Comparison of ENCODE assay signal across 17 cellular contexts in the genomic region with DNA sequence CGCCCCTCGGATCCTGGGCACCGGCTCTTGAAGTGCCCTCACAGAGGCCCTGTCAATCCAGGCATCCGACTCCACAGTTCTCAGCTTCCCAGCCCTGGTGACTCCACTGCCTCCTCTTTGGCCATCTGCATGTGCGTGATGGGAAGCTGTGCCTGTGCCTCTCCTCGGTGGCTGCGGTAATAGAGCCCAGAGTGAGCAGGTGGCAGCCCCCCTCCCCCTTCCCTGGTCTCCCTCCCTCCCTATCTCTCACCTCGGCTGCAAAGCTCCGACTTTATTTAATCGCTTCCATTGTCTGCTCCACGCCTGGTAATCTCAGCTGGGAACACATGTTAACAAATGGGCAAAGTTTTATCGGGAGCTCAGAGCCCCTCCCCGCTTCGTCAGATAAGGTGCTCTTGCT.
DNase-seq lines count a peak whose midpoint lies in the region; ATAC-seq and TF ChIP-seq lines count a peak whose summit lies in the region.
"Had no signal": no experiment of that assay in that cellular context is flagged by ENCODE, and none has a peak within 500 bp of the region (broad histone marks: within the 10 kb centered on the region; RNA-seq: fewer than 3 reads in every experiment).

No MANE protein-coding gene starts in this region.

- no peaks in the 10 kb centered on the region for H3F3A ChIP-seq in smooth muscle cell (ENCODE audit: low read depth)

- no peaks in the 10 kb centered on the region for H3K79me2 ChIP-seq in smooth muscle cell (ENCODE audit: low read depth)

- H4K20me1 ChIP-seq in smooth muscle cell (ENCODE audit: low read depth), result no peaks in the 10 kb centered on the region

- DNase-seq in NCI-H2227 (lab: John Stamatoyannopoulos, UW; ENCODE audit: unreplicated experiment), result peak; percentile 71
- DNase-seq in NCI-H2227 treated with DMSO at 0.1 percent for 48 hours (lab: John Stamatoyannopoulos, UW), result no peak
- peak; percentile 87 for DNase-seq in NCI-H345 (lab: John Stamatoyannopoulos, UW)
- DNase-seq in WTC11 (ENCODE audit: low spot score), result peak; percentile 34
- no peak for DNase-seq in activated gamma-delta T cell treated with Interleukin-2 at 50 U/mL for 16 hours
- DNase-seq in middle frontal gyrus (ENCODE audit: extremely low spot score, low spot score), result no peak
- DNase-seq in smooth muscle cell (lab: John Stamatoyannopoulos, UW; ENCODE audit: unreplicated experiment), result no peak
- no peak for DNase-seq in KG1 (lab: John Stamatoyannopoulos, UW)
- DNase-seq: activated CD4-positive, alpha-beta T cell treated with anti-CD3 and anti-CD28 coated beads for 36 hours; activated CD8-positive, alpha-beta memory T cell treated with anti-CD3 and anti-CD28 coated beads, Interleukin-2, amount 50 U/mL, for 48 hours; activated naive CD4-positive, alpha-beta T cell treated with anti-CD3 and anti-CD28 coated beads for 36 hours; CD4-positive, CD25-positive, alpha-beta regulatory T cell; nucleus accumbens; transverse colon had no signal

- H3K27ac Mint-ChIP-seq in WTC11, result no peak overlapping the region; the same call in 1 of the 2 replicates
- H3K27ac Mint-ChIP-seq: activated CD4-positive, alpha-beta T cell treated with anti-CD3 and anti-CD28 coated beads for 36 hours; activated naive CD4-positive, alpha-beta T cell treated with anti-CD3 and anti-CD28 coated beads for 36 hours; CD4-positive, CD25-positive, alpha-beta regulatory T cell; T-helper 2 cell treated with Interferon-gamma antibody and Interleukin-4, amounts not matched to agents 5 μg/mL and 100 μg/mL, for 36 hours had no signal

- no peak for TF ChIP-seq CTCF in WTC11 (IDR thresholded peaks at IDR 0.05)
- no peak for TF ChIP-seq CTCF in smooth muscle cell (IDR thresholded peaks at IDR 0.05; ENCODE audit: borderline replicate concordance, insufficient read depth, poor library complexity, severe bottlenecking)

- WGBS in smooth muscle cell (ENCODE audit: low lambda C conversion rate), result 81% methylated on average over 12 of the region's 14 CpGs

- no peak overlapping the region for H3K4me2 ChIP-seq in smooth muscle cell
- H3K4me2 ChIP-seq: A549 had no signal

- no peak overlapping the region for H3K4me3 ChIP-seq in smooth muscle cell
- H3K4me3 ChIP-seq: A549, transverse colon had no signal

- H3K4me1 ChIP-seq in smooth muscle cell (ENCODE audit: low read depth), result no peaks in the 10 kb centered on the region
- H3K4me1 ChIP-seq: A549, transverse colon had no signal

- H3K4me1 Mint-ChIP-seq in WTC11, result peaks cover 30% of the 10 kb centered on the region
- H3K4me1 Mint-ChIP-seq: activated CD4-positive, alpha-beta T cell treated with anti-CD3 and anti-CD28 coated beads for 36 hours; CD4-positive, CD25-positive, alpha-beta regulatory T cell had no signal

- no peaks in the 10 kb centered on the region for H3K36me3 Mint-ChIP-seq in WTC11
- H3K36me3 Mint-ChIP-seq: CD4-positive, CD25-positive, alpha-beta regulatory T cell had no signal

- H3K9ac ChIP-seq in smooth muscle cell (ENCODE audit: low read depth), result no peak overlapping the region

- no peaks in the 10 kb centered on the region; the same call in 1 of the 2 replicates for H3K27me3 Mint-ChIP-seq in WTC11 (ENCODE audit: low read depth)

- no peaks in the 10 kb centered on the region for H3K36me3 ChIP-seq in smooth muscle cell (ENCODE audit: low read depth)
- H3K36me3 ChIP-seq: transverse colon had no signal

- CTCF ChIA-PET in WTC11 (lab: Charles Lee), result interaction anchor here (0.7 to 2.0 kb wide), 19 partner anchors 9 to 1952 kb away, joined by 3 to 11 read pairs (median 4); no protein-coding TSS in a partner anchor

- no peak overlapping the region for H2AFZ ChIP-seq in smooth muscle cell (ENCODE audit: low read depth)

- POLR2A ChIA-PET in WTC11 (lab: Charles Lee), result no interaction called here

- H3K27ac ChIP-seq in smooth muscle cell (ENCODE audit: low read depth), result no peak overlapping the region
- H3K27ac ChIP-seq: A549, transverse colon had no signal

- ATAC-seq in WTC11, result peak; percentile 53
- ATAC-seq: A549; activated CD4-positive, alpha-beta T cell treated with anti-CD3 and anti-CD28 coated beads for 36 hours; Right ventricle myocardium inferior had no signal

- H3K9me3 ChIP-seq in smooth muscle cell (replicated peaks; ENCODE audit: low read depth), result no peaks in the 10 kb centered on the region
- H3K9me3 ChIP-seq: A549, transverse colon had no signal

- H3K9me3 Mint-ChIP-seq in WTC11, result no peaks in the 10 kb centered on the region
- H3K9me3 Mint-ChIP-seq: activated naive CD4-positive, alpha-beta T cell treated with anti-CD3 and anti-CD28 coated beads for 36 hours; T-helper 2 cell treated with Interferon-gamma antibody and Interleukin-4, amounts not matched to agents 5 μg/mL and 100 μg/mL, for 36 hours had no signal

- H3K4me3 Mint-ChIP-seq in WTC11, result no peak overlapping the region
- H3K4me3 Mint-ChIP-seq: activated CD4-positive, alpha-beta T cell treated with anti-CD3 and anti-CD28 coated beads for 36 hours; activated naive CD4-positive, alpha-beta T cell treated with anti-CD3 and anti-CD28 coated beads for 36 hours; CD4-positive, CD25-positive, alpha-beta regulatory T cell; T-helper 2 cell treated with Interferon-gamma antibody and Interleukin-4, amounts not matched to agents 5 μg/mL and 100 μg/mL, for 36 hours had no signal

- peaks cover 36% of the 10 kb centered on the region for H3K27me3 ChIP-seq in smooth muscle cell (ENCODE audit: low read depth)

TF ChIP-seq in WTC11, 78 proteins besides CTCF, POLR2A, EP300 and RAD21:
- TF ChIP-seq, protein P1, sequence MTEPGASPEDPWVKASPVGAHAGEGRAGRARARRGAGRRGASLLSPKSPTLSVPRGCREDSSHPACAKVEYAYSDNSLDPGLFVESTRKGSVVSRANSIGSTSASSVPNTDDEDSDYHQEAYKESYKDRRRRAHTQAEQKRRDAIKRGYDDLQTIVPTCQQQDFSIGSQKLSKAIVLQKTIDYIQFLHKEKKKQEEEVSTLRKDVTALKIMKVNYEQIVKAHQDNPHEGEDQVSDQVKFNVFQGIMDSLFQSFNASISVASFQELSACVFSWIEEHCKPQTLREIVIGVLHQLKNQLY (CRISPR knock-in tag; IDR thresholded peaks at IDR 0.05), result no peak
- TF ChIP-seq, protein P2, sequence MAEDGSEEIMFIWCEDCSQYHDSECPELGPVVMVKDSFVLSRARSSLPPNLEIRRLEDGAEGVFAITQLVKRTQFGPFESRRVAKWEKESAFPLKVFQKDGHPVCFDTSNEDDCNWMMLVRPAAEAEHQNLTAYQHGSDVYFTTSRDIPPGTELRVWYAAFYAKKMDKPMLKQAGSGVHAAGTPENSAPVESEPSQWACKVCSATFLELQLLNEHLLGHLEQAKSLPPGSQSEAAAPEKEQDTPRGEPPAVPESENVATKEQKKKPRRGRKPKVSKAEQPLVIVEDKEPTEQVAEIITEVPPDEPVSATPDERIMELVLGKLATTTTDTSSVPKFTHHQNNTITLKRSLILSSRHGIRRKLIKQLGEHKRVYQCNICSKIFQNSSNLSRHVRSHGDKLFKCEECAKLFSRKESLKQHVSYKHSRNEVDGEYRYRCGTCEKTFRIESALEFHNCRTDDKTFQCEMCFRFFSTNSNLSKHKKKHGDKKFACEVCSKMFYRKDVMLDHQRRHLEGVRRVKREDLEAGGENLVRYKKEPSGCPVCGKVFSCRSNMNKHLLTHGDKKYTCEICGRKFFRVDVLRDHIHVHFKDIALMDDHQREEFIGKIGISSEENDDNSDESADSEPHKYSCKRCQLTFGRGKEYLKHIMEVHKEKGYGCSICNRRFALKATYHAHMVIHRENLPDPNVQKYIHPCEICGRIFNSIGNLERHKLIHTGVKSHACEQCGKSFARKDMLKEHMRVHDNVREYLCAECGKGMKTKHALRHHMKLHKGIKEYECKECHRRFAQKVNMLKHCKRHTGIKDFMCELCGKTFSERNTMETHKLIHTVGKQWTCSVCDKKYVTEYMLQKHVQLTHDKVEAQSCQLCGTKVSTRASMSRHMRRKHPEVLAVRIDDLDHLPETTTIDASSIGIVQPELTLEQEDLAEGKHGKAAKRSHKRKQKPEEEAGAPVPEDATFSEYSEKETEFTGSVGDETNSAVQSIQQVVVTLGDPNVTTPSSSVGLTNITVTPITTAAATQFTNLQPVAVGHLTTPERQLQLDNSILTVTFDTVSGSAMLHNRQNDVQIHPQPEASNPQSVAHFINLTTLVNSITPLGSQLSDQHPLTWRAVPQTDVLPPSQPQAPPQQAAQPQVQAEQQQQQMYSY (CRISPR knock-in tag; IDR thresholded peaks at IDR 0.05), result peak; percentile 61

Comparison
In these comparisons a context has a peak if more than half of its experiments do, and no peak if none do; other contexts are left out.
1. DNase-seq: peak in NCI-H2227 (single experiment), NCI-H345 (single experiment) and WTC11 (single experiment); none in NCI-H2227 treated with DMSO at 0.1 percent for 48 hours (single experiment), activated gamma-delta T cell treated with Interleukin-2 at 50 U/mL for 16 hours (single experiment), middle frontal gyrus (single experiment), smooth muscle cell (single experiment) and KG1 (single experiment).